25 cellular contexts compared by ENCODE assay signal in genomic region chr13:30412351-30412750, GRCh38. TPM values are rescaled to one million over a fixed set of nuclear protein-coding genes. Genes with fewer than 3 reads are reported as not detected.
DNase-seq lines count a peak whose midpoint lies in the region; ATAC-seq, FAIRE-seq and TF ChIP-seq lines count a peak whose summit lies in the region.
"Had no signal": no experiment of that assay in that cellular context is flagged by ENCODE, and none has a peak within 500 bp of the region (broad histone marks: within the 10 kb centered on the region; RNA-seq: fewer than 3 reads in every experiment).

No MANE protein-coding gene starts in this region.

- no peaks in the 10 kb centered on the region for H3K9me3 Mint-ChIP-seq in activated naive CD4-positive, alpha-beta T cell treated with anti-CD3 and anti-CD28 coated beads, Interleukin-2, amount 50 U/mL, for 24 hours
- H3K9me3 Mint-ChIP-seq in activated T-helper 17 cell treated with anti-CD3 and anti-CD28 coated beads, Interleukin-2, amount 50 U/mL, for 72 hours, result no peaks in the 10 kb centered on the region

- no peak for ATAC-seq in activated T-helper 17 cell treated with anti-CD3 and anti-CD28 coated beads, Interleukin-2, amount 50 U/mL, for 72 hours (replicated peaks)
- ATAC-seq in GM21526 (IDR thresholded peaks at IDR 0.05; ENCODE audit: low FRiP score, unreplicated experiment) (no peak), HG03354 (IDR thresholded peaks at IDR 0.05; ENCODE audit: poor library complexity, severe bottlenecking, unreplicated experiment) (no peak)
- ATAC-seq: HepG2, K562 had no signal

- H3K36me3 Mint-ChIP-seq in activated naive CD4-positive, alpha-beta T cell treated with anti-CD3 and anti-CD28 coated beads, Interleukin-2, amount 50 U/mL, for 24 hours, result no peaks in the 10 kb centered on the region
- no peaks in the 10 kb centered on the region for H3K36me3 Mint-ChIP-seq in activated T-helper 17 cell treated with anti-CD3 and anti-CD28 coated beads, Interleukin-2, amount 50 U/mL, for 72 hours (ENCODE audit: low read depth)

- H3K4me1 Mint-ChIP-seq in activated naive CD4-positive, alpha-beta T cell treated with anti-CD3 and anti-CD28 coated beads, Interleukin-2, amount 50 U/mL, for 24 hours, result peaks cover 41% of the 10 kb centered on the region
- peaks cover 16% of the 10 kb centered on the region for H3K4me1 Mint-ChIP-seq in activated T-helper 17 cell treated with anti-CD3 and anti-CD28 coated beads, Interleukin-2, amount 50 U/mL, for 72 hours

- H3K27me3 Mint-ChIP-seq in activated naive CD4-positive, alpha-beta T cell treated with anti-CD3 and anti-CD28 coated beads, Interleukin-2, amount 50 U/mL, for 24 hours, result no peaks in the 10 kb centered on the region
- H3K27me3 Mint-ChIP-seq in activated T-helper 17 cell treated with anti-CD3 and anti-CD28 coated beads, Interleukin-2, amount 50 U/mL, for 72 hours, result no peaks in the 10 kb centered on the region

- TF ChIP-seq POLR2A in GM12892 (IDR thresholded peaks at IDR 0.05; ENCODE audit: low read depth, low read length), result no peak

- H3K27ac Mint-ChIP-seq in activated naive CD4-positive, alpha-beta T cell treated with anti-CD3 and anti-CD28 coated beads, Interleukin-2, amount 50 U/mL, for 24 hours, result peak overlapping the region; percentile 1
- H3K27ac Mint-ChIP-seq in activated T-helper 17 cell treated with anti-CD3 and anti-CD28 coated beads, Interleukin-2, amount 50 U/mL, for 72 hours, result peak overlapping the region; percentile 69

- DNase-seq in activated naive CD4-positive, alpha-beta T cell (lab: John Stamatoyannopoulos, UW), result no peak
- no peak for DNase-seq in GM12892 (ENCODE audit: insufficient read length)
- no peak for DNase-seq in activated CD4-positive, CD25-positive, alpha-beta regulatory T cell (lab: John Stamatoyannopoulos, UW)
- DNase-seq: COR-L47, DMS79, H7, MM.1S, NCI-H1048, NCI-H1436, NCI-H1930, NCI-H226, NCI-H510A treated with DMSO at 0.1 percent for 48 hours, NCI-H748 treated with DMSO at 0.1 percent for 48 hours, Right ventricle myocardium superior had no signal

- no peak overlapping the region for H3K4me3 Mint-ChIP-seq in activated naive CD4-positive, alpha-beta T cell treated with anti-CD3 and anti-CD28 coated beads, Interleukin-2, amount 50 U/mL, for 24 hours
- no peak overlapping the region for H3K4me3 Mint-ChIP-seq in activated T-helper 17 cell treated with anti-CD3 and anti-CD28 coated beads, Interleukin-2, amount 50 U/mL, for 72 hours

- FAIRE-seq in GM12892 (lab: Jason Lieb, UNC), result peak; percentile 50
- FAIRE-seq: GM18507, HepG2, K562 had no signal

RNA-seq across cellular contexts. Expression of gene UBE2L5, which starts 9.9 kb away (rescaled TPM):
- polyA plus RNA-seq in GM12892 (2012; ENCODE audit: missing spikeins), result 0.53 TPM
- not detected for total RNA-seq in activated T-helper 17 cell treated with anti-CD3 and anti-CD28 coated beads, Interleukin-2, amount 50 U/mL, for 72 hours
- total RNA-seq: A172; H7; HT-29; K562; Right ventricle myocardium superior; RPMI7951; T-helper 2 cell treated with Interferon-gamma antibody and Interleukin-4, amounts not matched to agents 100 ng/mL and 5 ng/mL, for 36 hours had no signal
- polyA plus RNA-seq: HepG2 had no signal

RNA-seq across cellular contexts. Expression of gene HMGB1, which starts 53.4 kb away (rescaled TPM):
- polyA plus RNA-seq in GM12892 (2012; ENCODE audit: missing spikeins), result 575 TPM
- total RNA-seq in activated T-helper 17 cell treated with anti-CD3 and anti-CD28 coated beads, Interleukin-2, amount 50 U/mL, for 72 hours, result 100 to 1,000 TPM; 232 to 499 TPM
